Comparison of ENCODE assay signal across 2 cellular contexts in genomic region chr21:25636727-25637126, GRCh38.
TF ChIP-seq lines count a peak whose summit lies in the region.

No MANE protein-coding gene starts in this region.

TF ChIP-seq in IMR-90, 13 proteins besides CTCF, POLR2A, EP300 and RAD21:
- TF ChIP-seq MAZ (IDR thresholded peaks at IDR 0.05; ENCODE audit: borderline replicate concordance, low read depth, low read length) (no peak), RFX5 (IDR thresholded peaks at IDR 0.05; ENCODE audit: low read depth, low read length) (no peak), SMC3 (IDR thresholded peaks at IDR 0.05; ENCODE audit: low read depth, low read length) (no peak), BHLHE40 (IDR thresholded peaks at IDR 0.05; ENCODE audit: low read depth, low read length) (no peak), MAFK (IDR thresholded peaks at IDR 0.05; ENCODE audit: low read depth, low read length) (no peak), CEBPB (IDR thresholded peaks at IDR 0.05; ENCODE audit: low read depth, low read length) (no peak), NFE2L2 (IDR thresholded peaks at IDR 0.05; ENCODE audit: low read depth, low read length) (no peak), MXI1 (IDR thresholded peaks at IDR 0.05; ENCODE audit: borderline replicate concordance, low read depth, low read length) (no peak), FOS (IDR thresholded peaks at IDR 0.05; ENCODE audit: low read depth, low read length) (no peak), USF2 (IDR thresholded peaks at IDR 0.05; ENCODE audit: low read depth, low read length) (no peak), CHD1 (IDR thresholded peaks at IDR 0.05; ENCODE audit: low read depth, low read length) (no peak), RCOR1 (IDR thresholded peaks at IDR 0.05; ENCODE audit: insufficient replicate concordance, low read length) (no peak)
- TF ChIP-seq, protein P1, sequence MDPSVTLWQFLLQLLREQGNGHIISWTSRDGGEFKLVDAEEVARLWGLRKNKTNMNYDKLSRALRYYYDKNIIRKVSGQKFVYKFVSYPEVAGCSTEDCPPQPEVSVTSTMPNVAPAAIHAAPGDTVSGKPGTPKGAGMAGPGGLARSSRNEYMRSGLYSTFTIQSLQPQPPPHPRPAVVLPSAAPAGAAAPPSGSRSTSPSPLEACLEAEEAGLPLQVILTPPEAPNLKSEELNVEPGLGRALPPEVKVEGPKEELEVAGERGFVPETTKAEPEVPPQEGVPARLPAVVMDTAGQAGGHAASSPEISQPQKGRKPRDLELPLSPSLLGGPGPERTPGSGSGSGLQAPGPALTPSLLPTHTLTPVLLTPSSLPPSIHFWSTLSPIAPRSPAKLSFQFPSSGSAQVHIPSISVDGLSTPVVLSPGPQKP (IDR thresholded peaks at IDR 0.05; ENCODE audit: borderline replicate concordance, low read depth, low read length), result no peak

TF ChIP-seq in endothelial cell of umbilical vein, 7 proteins besides CTCF, POLR2A, EP300 and RAD21:
- TF ChIP-seq EZH2 (IDR thresholded peaks at IDR 0.05; ENCODE audit: borderline replicate concordance, low read depth, low read length, severe bottlenecking) (no peak), JUN (IDR thresholded peaks at IDR 0.05; ENCODE audit: borderline replicate concordance, insufficient read depth, insufficient read length, low read depth) (peak; percentile 3)
